ENCODE assay signal across 8 cellular contexts in the genomic region with DNA sequence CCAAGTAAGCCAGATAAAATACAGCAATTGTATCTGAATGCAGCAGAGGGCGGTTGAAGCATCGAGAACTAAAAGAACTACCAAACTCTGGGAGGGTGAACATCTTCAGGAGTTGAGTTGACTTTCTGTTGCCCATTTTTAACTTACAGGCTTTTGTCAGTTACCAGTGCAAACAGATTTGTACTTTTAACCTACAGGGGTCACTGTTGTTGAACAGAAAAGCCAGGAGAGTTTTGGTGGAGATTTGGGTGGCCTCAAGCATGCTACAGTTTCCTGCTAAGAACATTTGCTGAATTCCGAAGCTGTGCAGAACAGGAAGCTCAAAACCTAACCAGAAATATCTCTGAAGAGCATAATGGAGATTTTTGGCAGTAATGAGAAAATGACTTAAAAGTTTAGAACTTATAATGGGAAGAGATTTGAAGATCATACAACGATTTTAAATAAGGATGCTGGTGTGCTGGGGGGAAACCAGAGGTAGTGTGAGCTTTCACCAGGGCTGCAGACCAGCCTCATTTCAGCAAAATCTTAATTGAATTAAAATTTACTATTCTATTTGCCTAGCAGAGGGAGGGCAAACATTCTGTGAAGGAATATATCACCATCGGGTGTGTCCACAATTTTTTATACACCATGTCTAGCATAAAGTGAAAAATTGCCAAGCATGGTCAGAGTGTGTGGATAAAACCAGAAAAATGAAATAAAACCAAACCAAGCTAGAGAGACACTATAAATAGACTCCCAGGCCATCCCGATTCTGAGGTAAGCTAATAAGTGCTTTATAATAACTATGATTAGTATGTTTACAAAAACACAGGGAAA.
DNase-seq lines count a peak whose midpoint lies in the region; ATAC-seq and TF ChIP-seq lines count a peak whose summit lies in the region.

No MANE protein-coding gene starts in this region.

- peak; percentile 89 for ATAC-seq in GM19372 (IDR thresholded peaks at IDR 0.05; ENCODE audit: low read depth, unreplicated experiment)

- no peaks in the 10 kb centered on the region for H3K27me3 Mint-ChIP-seq in osteocyte (ENCODE audit: unreplicated experiment)

- in situ Hi-C loops in Caki2 (cut with HindIII; ENCODE audit: low pct_unique_long_range_greater_than_20kb, low sequenced_read_pairs): no loop called here
- in situ Hi-C loops in SK-MEL-5 (cut with HindIII; ENCODE audit: low pct_unique_long_range_greater_than_20kb, low sequenced_read_pairs): no loop called here

- peak; percentile 71 for TF ChIP-seq CTCF in osteocyte (IDR thresholded peaks at IDR 0.05)

- H3K27ac Mint-ChIP-seq in osteocyte (ENCODE audit: unreplicated experiment): no peak overlapping the region

- peaks cover 3% of the 10 kb centered on the region for H3K9me3 Mint-ChIP-seq in osteocyte (ENCODE audit: unreplicated experiment)

- H3K4me3 Mint-ChIP-seq in osteocyte (ENCODE audit: unreplicated experiment): no peak overlapping the region

- no peaks in the 10 kb centered on the region for H3K4me1 Mint-ChIP-seq in osteocyte (ENCODE audit: unreplicated experiment)

- H3K36me3 Mint-ChIP-seq in osteocyte (ENCODE audit: unreplicated experiment): peaks cover 2% of the 10 kb centered on the region

- DNase-seq in Caki2 (ENCODE audit: low read depth) (peak; percentile 54), HS-27A (ENCODE audit: low read depth) (peak; percentile 15), SK-MEL-5 (ENCODE audit: low read depth, low spot score) (peak; percentile 78), fibroblast of peridontal ligament (ENCODE audit: extremely low read depth) (peak; percentile 84), osteocyte (ENCODE audit: extremely low spot score, unreplicated experiment) (no peak), T1000 (lab: John Stamatoyannopoulos, UW) (no peak)
- no peak for DNase-seq in activated effector memory CD4-positive, alpha-beta T cell treated with anti-CD3 and anti-CD28 coated beads, Interleukin-2, amount 50 U/mL, for 16 hours

Comparison
In these comparisons a context has a peak if more than half of its experiments do, and no peak if none do; other contexts are left out.
1. DNase-seq: peak in Caki2 (single experiment), HS-27A (single experiment), SK-MEL-5 (single experiment) and fibroblast of peridontal ligament (single experiment); none in osteocyte (single experiment), T1000 (single experiment) and activated effector memory CD4-positive, alpha-beta T cell treated with anti-CD3 and anti-CD28 coated beads, Interleukin-2, amount 50 U/mL, for 16 hours (single experiment).